In the genomic region with DNA sequence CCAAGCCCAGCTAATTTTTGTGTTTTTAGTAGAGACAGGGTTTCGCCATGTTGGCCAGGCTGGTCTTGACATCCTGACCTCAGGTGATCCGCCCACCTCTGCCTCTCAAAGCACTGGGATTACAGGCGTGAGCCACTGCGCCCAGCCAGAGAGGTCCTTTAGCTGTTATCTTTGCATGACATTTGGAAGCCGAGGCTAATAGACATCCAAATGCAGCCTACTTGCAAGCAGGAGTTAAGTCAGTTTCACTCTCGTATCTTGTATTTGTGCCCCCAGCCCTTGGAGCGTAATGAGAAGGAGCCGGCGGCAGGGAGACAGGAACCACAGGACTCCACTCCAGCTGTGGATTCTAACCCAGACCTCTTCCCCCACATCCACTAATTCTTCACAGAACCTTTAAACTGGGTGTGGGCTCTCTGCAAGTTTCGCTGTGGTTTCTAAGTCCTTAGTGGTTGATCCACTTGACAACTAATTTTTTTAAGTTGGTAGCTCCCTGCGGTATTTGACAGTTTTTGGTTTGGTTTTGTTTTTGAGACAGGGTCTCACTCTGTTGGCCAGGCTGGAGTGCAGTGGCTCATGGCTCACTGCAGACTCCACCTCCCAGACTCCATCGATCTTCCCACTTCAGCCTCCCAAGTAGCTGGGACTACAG, we compare ENCODE assay signal across 1 cellular context.
A peak's percentile ranks its signal among the peaks of the same experiment; 100 is the strongest.
TF ChIP-seq lines count a peak whose summit lies in the region.

No MANE protein-coding gene starts in this region.

TF ChIP-seq in K562, 482 proteins besides CTCF, POLR2A, EP300 and RAD21 (continued from another document and continues in another):
- no peak for TF ChIP-seq THRAP3 (IDR thresholded peaks at IDR 0.05; ENCODE audit: borderline replicate concordance)
- TF ChIP-seq ZNF431 (CRISPR knock-in tag; IDR thresholded peaks at IDR 0.05), result no peak
- no peak for TF ChIP-seq CEBPB (tag; IDR thresholded peaks at IDR 0.05)
- TF ChIP-seq SP1 (CRISPR knock-in tag; IDR thresholded peaks at IDR 0.05), result no peak
- TF ChIP-seq RFX7 (CRISPR knock-in tag; IDR thresholded peaks at IDR 0.05), result no peak
- TF ChIP-seq, protein P1, sequence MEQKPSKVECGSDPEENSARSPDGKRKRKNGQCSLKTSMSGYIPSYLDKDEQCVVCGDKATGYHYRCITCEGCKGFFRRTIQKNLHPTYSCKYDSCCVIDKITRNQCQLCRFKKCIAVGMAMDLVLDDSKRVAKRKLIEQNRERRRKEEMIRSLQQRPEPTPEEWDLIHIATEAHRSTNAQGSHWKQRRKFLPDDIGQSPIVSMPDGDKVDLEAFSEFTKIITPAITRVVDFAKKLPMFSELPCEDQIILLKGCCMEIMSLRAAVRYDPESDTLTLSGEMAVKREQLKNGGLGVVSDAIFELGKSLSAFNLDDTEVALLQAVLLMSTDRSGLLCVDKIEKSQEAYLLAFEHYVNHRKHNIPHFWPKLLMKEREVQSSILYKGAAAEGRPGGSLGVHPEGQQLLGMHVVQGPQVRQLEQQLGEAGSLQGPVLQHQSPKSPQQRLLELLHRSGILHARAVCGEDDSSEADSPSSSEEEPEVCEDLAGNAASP (IDR thresholded peaks at IDR 0.05), result no peak
- TF ChIP-seq HNRNPH1 (optimal IDR thresholded peaks at IDR 0.05; ENCODE audit: low read depth, low read length), result no peak
- no peak for TF ChIP-seq SRSF9 (IDR thresholded peaks at IDR 0.05; ENCODE audit: borderline replicate concordance, low read depth, low read length)
- no peak for TF ChIP-seq KDM5B (IDR thresholded peaks at IDR 0.05; ENCODE audit: insufficient replicate concordance, low read depth, low read length)
- no peak for TF ChIP-seq ESRRA (IDR thresholded peaks at IDR 0.05; ENCODE audit: borderline replicate concordance, low read depth)
- TF ChIP-seq ETV5 (CRISPR knock-in tag; IDR thresholded peaks at IDR 0.05; ENCODE audit: low read depth), result no peak
- TF ChIP-seq, protein P2, sequence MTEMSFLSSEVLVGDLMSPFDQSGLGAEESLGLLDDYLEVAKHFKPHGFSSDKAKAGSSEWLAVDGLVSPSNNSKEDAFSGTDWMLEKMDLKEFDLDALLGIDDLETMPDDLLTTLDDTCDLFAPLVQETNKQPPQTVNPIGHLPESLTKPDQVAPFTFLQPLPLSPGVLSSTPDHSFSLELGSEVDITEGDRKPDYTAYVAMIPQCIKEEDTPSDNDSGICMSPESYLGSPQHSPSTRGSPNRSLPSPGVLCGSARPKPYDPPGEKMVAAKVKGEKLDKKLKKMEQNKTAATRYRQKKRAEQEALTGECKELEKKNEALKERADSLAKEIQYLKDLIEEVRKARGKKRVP (CRISPR knock-in tag; IDR thresholded peaks at IDR 0.05), result no peak
- no peak for TF ChIP-seq BACH1 (tag; IDR thresholded peaks at IDR 0.05)
- no peak for TF ChIP-seq ZNF143 (CRISPR knock-in tag; IDR thresholded peaks at IDR 0.05)
- TF ChIP-seq, protein P3, sequence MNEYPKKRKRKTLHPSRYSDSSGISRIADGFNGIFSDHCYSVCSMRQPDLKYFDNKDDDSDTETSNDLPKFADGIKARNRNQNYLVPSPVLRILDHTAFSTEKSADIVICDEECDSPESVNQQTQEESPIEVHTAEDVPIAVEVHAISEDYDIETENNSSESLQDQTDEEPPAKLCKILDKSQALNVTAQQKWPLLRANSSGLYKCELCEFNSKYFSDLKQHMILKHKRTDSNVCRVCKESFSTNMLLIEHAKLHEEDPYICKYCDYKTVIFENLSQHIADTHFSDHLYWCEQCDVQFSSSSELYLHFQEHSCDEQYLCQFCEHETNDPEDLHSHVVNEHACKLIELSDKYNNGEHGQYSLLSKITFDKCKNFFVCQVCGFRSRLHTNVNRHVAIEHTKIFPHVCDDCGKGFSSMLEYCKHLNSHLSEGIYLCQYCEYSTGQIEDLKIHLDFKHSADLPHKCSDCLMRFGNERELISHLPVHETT (CRISPR knock-in tag; conservative IDR thresholded peaks at IDR 0.05 in 1 of 2, IDR thresholded peaks at IDR 0.05 in 1 of 2), result no peak
- TF ChIP-seq STAT5A (IDR thresholded peaks at IDR 0.05; ENCODE audit: borderline replicate concordance, low read length), result peak; percentile 50; the same call in 1 of the 2 replicates
- TF ChIP-seq ZNF551 (CRISPR knock-in tag; IDR thresholded peaks at IDR 0.05), result no peak
- TF ChIP-seq NUFIP1 (IDR thresholded peaks at IDR 0.05; ENCODE audit: partially characterized antibody), result no peak
- TF ChIP-seq EGR1 (conservative IDR thresholded peaks at IDR 0.05), result peak; percentile 87
- peak; percentile 30; the same call in 1 of the 2 replicates for TF ChIP-seq CREM (IDR thresholded peaks at IDR 0.05; ENCODE audit: low read depth)
- no peak for TF ChIP-seq NFIX (CRISPR knock-in tag; IDR thresholded peaks at IDR 0.05; ENCODE audit: low read depth)
- TF ChIP-seq, protein P4, sequence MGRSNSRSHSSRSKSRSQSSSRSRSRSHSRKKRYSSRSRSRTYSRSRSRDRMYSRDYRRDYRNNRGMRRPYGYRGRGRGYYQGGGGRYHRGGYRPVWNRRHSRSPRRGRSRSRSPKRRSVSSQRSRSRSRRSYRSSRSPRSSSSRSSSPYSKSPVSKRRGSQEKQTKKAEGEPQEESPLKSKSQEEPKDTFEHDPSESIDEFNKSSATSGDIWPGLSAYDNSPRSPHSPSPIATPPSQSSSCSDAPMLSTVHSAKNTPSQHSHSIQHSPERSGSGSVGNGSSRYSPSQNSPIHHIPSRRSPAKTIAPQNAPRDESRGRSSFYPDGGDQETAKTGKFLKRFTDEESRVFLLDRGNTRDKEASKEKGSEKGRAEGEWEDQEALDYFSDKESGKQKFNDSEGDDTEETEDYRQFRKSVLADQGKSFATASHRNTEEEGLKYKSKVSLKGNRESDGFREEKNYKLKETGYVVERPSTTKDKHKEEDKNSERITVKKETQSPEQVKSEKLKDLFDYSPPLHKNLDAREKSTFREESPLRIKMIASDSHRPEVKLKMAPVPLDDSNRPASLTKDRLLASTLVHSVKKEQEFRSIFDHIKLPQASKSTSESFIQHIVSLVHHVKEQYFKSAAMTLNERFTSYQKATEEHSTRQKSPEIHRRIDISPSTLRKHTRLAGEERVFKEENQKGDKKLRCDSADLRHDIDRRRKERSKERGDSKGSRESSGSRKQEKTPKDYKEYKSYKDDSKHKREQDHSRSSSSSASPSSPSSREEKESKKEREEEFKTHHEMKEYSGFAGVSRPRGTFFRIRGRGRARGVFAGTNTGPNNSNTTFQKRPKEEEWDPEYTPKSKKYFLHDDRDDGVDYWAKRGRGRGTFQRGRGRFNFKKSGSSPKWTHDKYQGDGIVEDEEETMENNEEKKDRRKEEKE (IDR thresholded peaks at IDR 0.05; ENCODE audit: borderline replicate concordance in 1 of 2, control insufficient read depth in 1 of 2, low read depth in 2 of 2, low read length in 1 of 2), result no peak
- peak; percentile 79 for TF ChIP-seq TAL1 (IDR thresholded peaks at IDR 0.05)
- TF ChIP-seq DDX20 (tag; IDR thresholded peaks at IDR 0.05; ENCODE audit: low read depth), result no peak
- no peak for TF ChIP-seq FOXA1 (IDR thresholded peaks at IDR 0.05; ENCODE audit: borderline replicate concordance)
- TF ChIP-seq, protein P5, sequence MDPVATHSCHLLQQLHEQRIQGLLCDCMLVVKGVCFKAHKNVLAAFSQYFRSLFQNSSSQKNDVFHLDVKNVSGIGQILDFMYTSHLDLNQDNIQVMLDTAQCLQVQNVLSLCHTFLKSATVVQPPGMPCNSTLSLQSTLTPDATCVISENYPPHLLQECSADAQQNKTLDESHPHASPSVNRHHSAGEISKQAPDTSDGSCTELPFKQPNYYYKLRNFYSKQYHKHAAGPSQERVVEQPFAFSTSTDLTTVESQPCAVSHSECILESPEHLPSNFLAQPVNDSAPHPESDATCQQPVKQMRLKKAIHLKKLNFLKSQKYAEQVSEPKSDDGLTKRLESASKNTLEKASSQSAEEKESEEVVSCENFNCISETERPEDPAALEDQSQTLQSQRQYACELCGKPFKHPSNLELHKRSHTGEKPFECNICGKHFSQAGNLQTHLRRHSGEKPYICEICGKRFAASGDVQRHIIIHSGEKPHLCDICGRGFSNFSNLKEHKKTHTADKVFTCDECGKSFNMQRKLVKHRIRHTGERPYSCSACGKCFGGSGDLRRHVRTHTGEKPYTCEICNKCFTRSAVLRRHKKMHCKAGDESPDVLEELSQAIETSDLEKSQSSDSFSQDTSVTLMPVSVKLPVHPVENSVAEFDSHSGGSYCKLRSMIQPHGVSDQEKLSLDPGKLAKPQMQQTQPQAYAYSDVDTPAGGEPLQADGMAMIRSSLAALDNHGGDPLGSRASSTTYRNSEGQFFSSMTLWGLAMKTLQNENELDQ (CRISPR knock-in tag; IDR thresholded peaks at IDR 0.05; ENCODE audit: borderline replicate concordance), result no peak
- TF ChIP-seq ZKSCAN8 (CRISPR knock-in tag; IDR thresholded peaks at IDR 0.05), result no peak
- TF ChIP-seq, protein P6, sequence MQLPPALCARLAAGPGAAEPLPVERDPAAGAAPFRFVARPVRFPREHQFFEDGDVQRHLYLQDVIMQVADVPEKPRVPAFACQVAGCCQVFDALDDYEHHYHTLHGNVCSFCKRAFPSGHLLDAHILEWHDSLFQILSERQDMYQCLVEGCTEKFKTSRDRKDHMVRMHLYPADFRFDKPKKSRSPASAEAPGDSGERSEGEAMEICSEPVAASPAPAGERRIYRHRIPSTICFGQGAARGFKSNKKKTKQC (CRISPR knock-in tag; IDR thresholded peaks at IDR 0.05), result no peak
- TF ChIP-seq, protein P7, sequence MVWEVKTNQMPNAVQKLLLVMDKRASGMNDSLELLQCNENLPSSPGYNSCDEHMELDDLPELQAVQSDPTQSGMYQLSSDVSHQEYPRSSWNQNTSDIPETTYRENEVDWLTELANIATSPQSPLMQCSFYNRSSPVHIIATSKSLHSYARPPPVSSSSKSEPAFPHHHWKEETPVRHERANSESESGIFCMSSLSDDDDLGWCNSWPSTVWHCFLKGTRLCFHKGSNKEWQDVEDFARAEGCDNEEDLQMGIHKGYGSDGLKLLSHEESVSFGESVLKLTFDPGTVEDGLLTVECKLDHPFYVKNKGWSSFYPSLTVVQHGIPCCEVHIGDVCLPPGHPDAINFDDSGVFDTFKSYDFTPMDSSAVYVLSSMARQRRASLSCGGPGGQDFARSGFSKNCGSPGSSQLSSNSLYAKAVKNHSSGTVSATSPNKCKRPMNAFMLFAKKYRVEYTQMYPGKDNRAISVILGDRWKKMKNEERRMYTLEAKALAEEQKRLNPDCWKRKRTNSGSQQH (CRISPR knock-in tag; IDR thresholded peaks at IDR 0.05), result no peak
- TF ChIP-seq CBX5 (IDR thresholded peaks at IDR 0.05; ENCODE audit: borderline replicate concordance, low read depth), result no peak
- no peak for TF ChIP-seq ZNF644 (tag; IDR thresholded peaks at IDR 0.05; ENCODE audit: low read depth)
- TF ChIP-seq HNRNPL (IDR thresholded peaks at IDR 0.05; ENCODE audit: low read depth, low read length), result no peak
- no peak for TF ChIP-seq ZNF699 (CRISPR knock-in tag; IDR thresholded peaks at IDR 0.05; ENCODE audit: insufficient replicate concordance)
- TF ChIP-seq ELF2 (CRISPR knock-in tag; IDR thresholded peaks at IDR 0.05), result no peak
- peak; percentile 58; the same call in 1 of the 2 replicates for TF ChIP-seq BHLHE40 (IDR thresholded peaks at IDR 0.05; ENCODE audit: low read length)
- TF ChIP-seq ZBED1 (IDR thresholded peaks at IDR 0.05), result no peak
- peak; percentile 79 for TF ChIP-seq DPF2 (IDR thresholded peaks at IDR 0.05)
- no peak for TF ChIP-seq HLTF (IDR thresholded peaks at IDR 0.05)
- TF ChIP-seq TRIM28 (IDR thresholded peaks at IDR 0.05), result 0 out of 2 replicates have a peak, but pooled peaks have one; percentile 41
- TF ChIP-seq TCFL5 (CRISPR knock-in tag; conservative IDR thresholded peaks at IDR 0.05), result no peak
- peak in 1 of 2 experiments; percentile 70; a peak in 3 of 4 replicates for TF ChIP-seq RCOR1 (IDR thresholded peaks at IDR 0.05; ENCODE audit: borderline replicate concordance in 1 of 2, low read depth in 2 of 2, low read length in 2 of 2)
- peak; percentile 74; the same call in 1 of the 2 replicates for TF ChIP-seq POLR2AphosphoS5 (IDR thresholded peaks at IDR 0.05; ENCODE audit: control insufficient read depth, insufficient read depth, low read depth, low read length)
- TF ChIP-seq, protein P8, sequence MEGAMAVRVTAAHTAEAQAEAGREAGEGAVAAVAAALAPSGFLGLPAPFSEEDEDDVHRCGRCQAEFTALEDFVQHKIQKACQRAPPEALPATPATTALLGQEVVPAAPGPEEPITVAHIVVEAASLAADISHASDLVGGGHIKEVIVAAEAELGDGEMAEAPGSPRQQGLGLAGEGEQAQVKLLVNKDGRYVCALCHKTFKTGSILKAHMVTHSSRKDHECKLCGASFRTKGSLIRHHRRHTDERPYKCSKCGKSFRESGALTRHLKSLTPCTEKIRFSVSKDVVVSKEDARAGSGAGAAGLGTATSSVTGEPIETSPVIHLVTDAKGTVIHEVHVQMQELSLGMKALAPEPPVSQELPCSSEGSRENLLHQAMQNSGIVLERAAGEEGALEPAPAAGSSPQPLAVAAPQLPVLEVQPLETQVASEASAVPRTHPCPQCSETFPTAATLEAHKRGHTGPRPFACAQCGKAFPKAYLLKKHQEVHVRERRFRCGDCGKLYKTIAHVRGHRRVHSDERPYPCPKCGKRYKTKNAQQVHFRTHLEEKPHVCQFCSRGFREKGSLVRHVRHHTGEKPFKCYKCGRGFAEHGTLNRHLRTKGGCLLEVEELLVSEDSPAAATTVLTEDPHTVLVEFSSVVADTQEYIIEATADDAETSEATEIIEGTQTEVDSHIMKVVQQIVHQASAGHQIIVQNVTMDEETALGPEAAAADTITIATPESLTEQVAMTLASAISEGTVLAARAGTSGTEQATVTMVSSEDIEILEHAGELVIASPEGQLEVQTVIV (CRISPR knock-in tag; IDR thresholded peaks at IDR 0.05; ENCODE audit: borderline replicate concordance), result no peak
- peak; percentile 75 for TF ChIP-seq CXXC5 (CRISPR knock-in tag; IDR thresholded peaks at IDR 0.05)
- TF ChIP-seq SMAD4 (CRISPR knock-in tag; conservative IDR thresholded peaks at IDR 0.05), result peak; percentile 63
- no peak for TF ChIP-seq PHF8 (IDR thresholded peaks at IDR 0.05; ENCODE audit: borderline replicate concordance, low read length)
- TF ChIP-seq TAF1 (IDR thresholded peaks at IDR 0.05; ENCODE audit: control insufficient read depth, extremely low read depth, insufficient read depth, low read length, severe bottlenecking), result no peak
- TF ChIP-seq, protein P9, sequence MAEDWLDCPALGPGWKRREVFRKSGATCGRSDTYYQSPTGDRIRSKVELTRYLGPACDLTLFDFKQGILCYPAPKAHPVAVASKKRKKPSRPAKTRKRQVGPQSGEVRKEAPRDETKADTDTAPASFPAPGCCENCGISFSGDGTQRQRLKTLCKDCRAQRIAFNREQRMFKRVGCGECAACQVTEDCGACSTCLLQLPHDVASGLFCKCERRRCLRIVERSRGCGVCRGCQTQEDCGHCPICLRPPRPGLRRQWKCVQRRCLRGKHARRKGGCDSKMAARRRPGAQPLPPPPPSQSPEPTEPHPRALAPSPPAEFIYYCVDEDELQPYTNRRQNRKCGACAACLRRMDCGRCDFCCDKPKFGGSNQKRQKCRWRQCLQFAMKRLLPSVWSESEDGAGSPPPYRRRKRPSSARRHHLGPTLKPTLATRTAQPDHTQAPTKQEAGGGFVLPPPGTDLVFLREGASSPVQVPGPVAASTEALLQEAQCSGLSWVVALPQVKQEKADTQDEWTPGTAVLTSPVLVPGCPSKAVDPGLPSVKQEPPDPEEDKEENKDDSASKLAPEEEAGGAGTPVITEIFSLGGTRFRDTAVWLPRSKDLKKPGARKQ (CRISPR knock-in tag; IDR thresholded peaks at IDR 0.05), result no peak
- TF ChIP-seq CTBP1 (IDR thresholded peaks at IDR 0.05; ENCODE audit: borderline replicate concordance), result peak; percentile 73
- TF ChIP-seq, protein P10, sequence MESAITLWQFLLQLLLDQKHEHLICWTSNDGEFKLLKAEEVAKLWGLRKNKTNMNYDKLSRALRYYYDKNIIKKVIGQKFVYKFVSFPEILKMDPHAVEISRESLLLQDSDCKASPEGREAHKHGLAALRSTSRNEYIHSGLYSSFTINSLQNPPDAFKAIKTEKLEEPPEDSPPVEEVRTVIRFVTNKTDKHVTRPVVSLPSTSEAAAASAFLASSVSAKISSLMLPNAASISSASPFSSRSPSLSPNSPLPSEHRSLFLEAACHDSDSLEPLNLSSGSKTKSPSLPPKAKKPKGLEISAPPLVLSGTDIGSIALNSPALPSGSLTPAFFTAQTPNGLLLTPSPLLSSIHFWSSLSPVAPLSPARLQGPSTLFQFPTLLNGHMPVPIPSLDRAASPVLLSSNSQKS (CRISPR knock-in tag; IDR thresholded peaks at IDR 0.05), result no peak
